Comparison of ENCODE assay signal across 1 cellular context in the genomic region with DNA sequence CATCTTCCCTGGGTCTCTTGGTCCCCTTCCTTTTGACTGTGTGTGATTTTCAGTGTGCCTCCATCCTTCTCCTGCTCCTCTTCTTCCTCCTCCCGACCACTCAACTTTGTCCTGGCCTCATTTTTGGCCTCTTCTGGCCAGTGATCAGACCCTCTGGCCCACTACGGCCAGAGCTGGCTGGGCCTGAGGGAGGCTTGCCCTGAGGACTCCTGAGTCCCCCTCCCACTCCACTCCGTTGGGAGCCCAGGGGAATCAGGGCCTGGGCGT.
TF ChIP-seq lines count a peak whose summit lies in the region.

No MANE protein-coding gene starts in this region.

TF ChIP-seq in SK-N-SH, 30 proteins besides CTCF, POLR2A, EP300 and RAD21 (continued from another document):
- TF ChIP-seq CHD2 (IDR thresholded peaks at IDR 0.05; ENCODE audit: low read length, partially characterized antibody) (no peak), SIN3A (IDR thresholded peaks at IDR 0.05; ENCODE audit: borderline replicate concordance, low read depth, low read length) (no peak), RCOR1 (IDR thresholded peaks at IDR 0.05; ENCODE audit: low read length) (no peak), ELF1 (IDR thresholded peaks at IDR 0.05) (no peak), EZH2phosphoT487 (IDR thresholded peaks at IDR 0.05; ENCODE audit: borderline replicate concordance, low read depth) (no peak), FOSL2 (IDR thresholded peaks at IDR 0.05; ENCODE audit: borderline replicate concordance, low read depth) (no peak), RFX5 (IDR thresholded peaks at IDR 0.05; ENCODE audit: low read length) (no peak), GABPA (IDR thresholded peaks at IDR 0.05; ENCODE audit: low read depth) (no peak), POLR2AphosphoS5 (IDR thresholded peaks at IDR 0.05; ENCODE audit: low read depth, low read length) (no peak), GATA2 (CRISPR knock-in tag; IDR thresholded peaks at IDR 0.05) (no peak), MEF2A (IDR thresholded peaks at IDR 0.05; ENCODE audit: borderline replicate concordance, low read depth) (no peak), TAF1 (IDR thresholded peaks at IDR 0.05; ENCODE audit: borderline replicate concordance, low read depth, low read length) (no peak)
- TF ChIP-seq, protein P1, sequence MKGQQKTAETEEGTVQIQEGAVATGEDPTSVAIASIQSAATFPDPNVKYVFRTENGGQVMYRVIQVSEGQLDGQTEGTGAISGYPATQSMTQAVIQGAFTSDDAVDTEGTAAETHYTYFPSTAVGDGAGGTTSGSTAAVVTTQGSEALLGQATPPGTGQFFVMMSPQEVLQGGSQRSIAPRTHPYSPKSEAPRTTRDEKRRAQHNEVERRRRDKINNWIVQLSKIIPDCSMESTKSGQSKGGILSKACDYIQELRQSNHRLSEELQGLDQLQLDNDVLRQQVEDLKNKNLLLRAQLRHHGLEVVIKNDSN (IDR thresholded peaks at IDR 0.05; ENCODE audit: borderline replicate concordance, low read depth), result no peak
